ENCODE assay signal across 20 cellular contexts in the genomic region with DNA sequence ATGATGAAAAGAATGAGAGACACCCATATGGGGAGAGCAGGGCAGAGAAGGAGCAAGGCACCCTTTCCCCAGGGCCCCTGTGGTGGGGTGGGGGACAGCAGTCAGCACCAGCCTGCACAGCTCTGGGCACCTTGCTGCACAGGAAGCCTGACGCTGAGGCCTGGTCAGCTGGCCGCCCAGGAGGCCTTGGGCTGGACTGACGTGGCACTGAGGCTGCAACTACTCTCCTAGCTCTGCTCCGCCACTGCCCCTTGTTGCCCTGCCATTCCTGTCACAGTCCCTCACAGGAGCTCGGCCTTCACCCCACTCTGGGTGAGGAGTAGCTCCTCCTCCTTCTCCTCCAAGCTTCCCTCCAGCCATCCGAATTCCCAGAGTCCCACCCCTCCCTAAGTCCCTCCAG.
DNase-seq lines count a peak whose midpoint lies in the region; ATAC-seq and TF ChIP-seq lines count a peak whose summit lies in the region.
"Had no signal": no experiment of that assay in that cellular context is flagged by ENCODE, and none has a peak within 500 bp of the region (broad histone marks: within the 10 kb centered on the region; RNA-seq: fewer than 3 reads in every experiment).

No MANE protein-coding gene starts in this region.

- H3K36me3 Mint-ChIP-seq in activated CD8-positive, alpha-beta memory T cell treated with anti-CD3 and anti-CD28 coated beads, Interleukin-2, amount 10 ng/mL, durations not matched to agents 7 days and 5 days: no peaks in the 10 kb centered on the region
- no peaks in the 10 kb centered on the region for H3K36me3 Mint-ChIP-seq in nephron (ENCODE audit: low read depth)
- H3K36me3 Mint-ChIP-seq: CD4-positive, CD25-positive, alpha-beta regulatory T cell had no signal

- H3K4me1 ChIP-seq in foreskin keratinocyte: no peaks in the 10 kb centered on the region

- no peaks in the 10 kb centered on the region for H3K9me3 Mint-ChIP-seq in activated CD8-positive, alpha-beta memory T cell treated with anti-CD3 and anti-CD28 coated beads, Interleukin-2, amount 10 ng/mL, durations not matched to agents 7 days and 5 days (ENCODE audit: low read depth)
- no peaks in the 10 kb centered on the region for H3K9me3 Mint-ChIP-seq in nephron
- H3K9me3 Mint-ChIP-seq: CD4-positive, CD25-positive, alpha-beta regulatory T cell; HFFc6 had no signal

- no peak overlapping the region for H3K4me3 Mint-ChIP-seq in activated CD8-positive, alpha-beta memory T cell treated with anti-CD3 and anti-CD28 coated beads, Interleukin-2, amount 10 ng/mL, durations not matched to agents 7 days and 5 days
- H3K4me3 Mint-ChIP-seq in nephron: no peak overlapping the region
- H3K4me3 Mint-ChIP-seq: B cell, HFFc6 had no signal

- peak; percentile 44 for DNase-seq in activated CD8-positive, alpha-beta memory T cell treated with anti-CD3 and anti-CD28 coated beads for 24 hours
- no peak for DNase-seq in activated CD8-positive, alpha-beta memory T cell treated with anti-CD3 and anti-CD28 coated beads, Interleukin-2, amount 10 ng/mL, durations not matched to agents 7 days and 5 days
- DNase-seq in ecto neural progenitor cell (ENCODE audit: low spot score): peak; percentile 40
- no peak for DNase-seq in foreskin keratinocyte
- DNase-seq in cerebellar cortex (ENCODE audit: low spot score): no peak
- no peak for DNase-seq in KBM-7
- DNase-seq: CD4-positive, CD25-positive, alpha-beta regulatory T cell; DMS153; GM23248; HFFc6; IMR-90; MM.1S; NCI-H446 treated with DMSO at 0.1 percent for 48 hours; PC-9; Right ventricle myocardium superior had no signal

- H3K27ac Mint-ChIP-seq in activated CD8-positive, alpha-beta memory T cell treated with anti-CD3 and anti-CD28 coated beads, Interleukin-2, amount 10 ng/mL, durations not matched to agents 7 days and 5 days: no peak overlapping the region
- peak overlapping the region; percentile 85 to 97 (median 94) for H3K27ac Mint-ChIP-seq in nephron
- H3K27ac Mint-ChIP-seq: B cell; CD4-positive, CD25-positive, alpha-beta regulatory T cell; HFFc6 had no signal

- peaks cover 13% of the 10 kb centered on the region for H3K4me1 Mint-ChIP-seq in activated CD8-positive, alpha-beta memory T cell treated with anti-CD3 and anti-CD28 coated beads, Interleukin-2, amount 10 ng/mL, durations not matched to agents 7 days and 5 days
- peaks cover 73% of the 10 kb centered on the region for H3K4me1 Mint-ChIP-seq in nephron

- TF ChIP-seq CTCF in nephron (IDR thresholded peaks at IDR 0.05; ENCODE audit: unreplicated experiment in 3 of 3) (no peak), foreskin keratinocyte (conservative IDR thresholded peaks at IDR 0.05) (no peak)

- peaks cover 21% of the 10 kb centered on the region for H3K27me3 Mint-ChIP-seq in activated CD8-positive, alpha-beta memory T cell treated with anti-CD3 and anti-CD28 coated beads, Interleukin-2, amount 10 ng/mL, durations not matched to agents 7 days and 5 days
- H3K27me3 Mint-ChIP-seq in nephron (ENCODE audit: low read depth): peaks cover 49% of the 10 kb centered on the region

- in situ Hi-C loops in KBM-7 (cut with MboI; ENCODE audit: low pct_unique_long_range_greater_than_20kb, low sequenced_read_pairs): no loop called here

- H3K27me3 ChIP-seq in foreskin keratinocyte: peaks cover 53% of the 10 kb centered on the region
- H3K27me3 ChIP-seq: SJSA1 had no signal

- ATAC-seq in activated CD8-positive, alpha-beta memory T cell treated with anti-CD3 and anti-CD28 coated beads, Interleukin-2, amount 10 ng/mL, durations not matched to agents 7 days and 5 days: no peak
- ATAC-seq in foreskin keratinocyte: no peak

- H3K27ac ChIP-seq in foreskin keratinocyte: no peak overlapping the region
- H3K27ac ChIP-seq: 22Rv1, GM23248, KMS-11, PC-9, SJSA1 had no signal

- CTCF ChIA-PET in activated CD8-positive, alpha-beta memory T cell treated with anti-CD3 and anti-CD28 coated beads, Interleukin-2, amount 10 ng/mL, durations not matched to agents 7 days and 5 days (lab: Charles Lee): interaction anchor here (1.8 kb wide), 1 partner anchor 64 kb away, joined by 5 read pairs; no protein-coding TSS in a partner anchor

Comparison
In these comparisons a context has a peak if more than half of its experiments do, and no peak if none do; other contexts are left out.
1. DNase-seq: peak in activated CD8-positive, alpha-beta memory T cell treated with anti-CD3 and anti-CD28 coated beads for 24 hours (single experiment) and ecto neural progenitor cell (single experiment); none in activated CD8-positive, alpha-beta memory T cell treated with anti-CD3 and anti-CD28 coated beads, Interleukin-2, amount 10 ng/mL, durations not matched to agents 7 days and 5 days (single experiment), foreskin keratinocyte (0 of 2), cerebellar cortex (single experiment) and KBM-7 (single experiment).